In genomic region chr4:7939377-7940108, GRCh38 we compare ENCODE assay signal across 8 cellular contexts. TPM values are rescaled to one million over a fixed set of nuclear protein-coding genes. Genes with fewer than 3 reads are reported as not detected.
DNase-seq lines count a peak whose midpoint lies in the region; ATAC-seq and TF ChIP-seq lines count a peak whose summit lies in the region.

TSS of gene AFAP1 (minus strand) at chr4:7939861. CDS start at chr4:7872078, 67,783 bp downstream.

- H3K4me1 ChIP-seq in parathyroid adenoma (peaks cover 6% of the 10 kb centered on the region), testis (no peaks in the 10 kb centered on the region)

- H3K9me3 Mint-ChIP-seq in T-helper 1 cell treated with Interleukin-12 subunit alpha and Interleukin-12 subunit beta and Interleukin-4 antibody, amounts not matched to agents 30 μg/mL and 1 μg/mL, for 36 hours = no peaks in the 10 kb centered on the region

- H3K36me3 ChIP-seq in parathyroid adenoma (ENCODE audit: control insufficient read depth, insufficient read depth, low read length) (no peaks in the 10 kb centered on the region), testis (ENCODE audit: low read depth, missing control alignments) (no peaks in the 10 kb centered on the region)

- ATAC-seq in GM21723 (IDR thresholded peaks at IDR 0.05; ENCODE audit: unreplicated experiment) = peak; percentile 96

- TF ChIP-seq POLR2A in testis (IDR thresholded peaks at IDR 0.05) = no peak

- H3K27me3 ChIP-seq in parathyroid adenoma (ENCODE audit: control insufficient read depth, insufficient read depth, low read length) = no peaks in the 10 kb centered on the region
- no peaks in the 10 kb centered on the region for H3K27me3 ChIP-seq in testis

- H3K9me3 ChIP-seq in parathyroid adenoma (ENCODE audit: control insufficient read depth, low read length) (no peaks in the 10 kb centered on the region), testis (no peaks in the 10 kb centered on the region)

- H3K4me3 ChIP-seq in parathyroid adenoma (ENCODE audit: low read depth, low read length) (peak within 1 kb of the TSS; percentile 77), testis (peak within 1 kb of the TSS; percentile 75 to 86)

- H3K4me1 Mint-ChIP-seq in T-helper 1 cell treated with Interleukin-12 subunit alpha and Interleukin-12 subunit beta and Interleukin-4 antibody, amounts not matched to agents 30 μg/mL and 1 μg/mL, for 36 hours (ENCODE audit: low read depth) = peaks cover 13% of the 10 kb centered on the region

- TF ChIP-seq CTCF in parathyroid adenoma (IDR thresholded peaks at IDR 0.05) (no peak), testis (IDR thresholded peaks at IDR 0.05) (no peak)

- H3K36me3 Mint-ChIP-seq in T-helper 1 cell treated with Interleukin-12 subunit alpha and Interleukin-12 subunit beta and Interleukin-4 antibody, amounts not matched to agents 30 μg/mL and 1 μg/mL, for 36 hours (ENCODE audit: low read depth) = no peaks in the 10 kb centered on the region

- H3K27ac Mint-ChIP-seq in T-helper 1 cell treated with Interleukin-12 subunit alpha and Interleukin-12 subunit beta and Interleukin-4 antibody, amounts not matched to agents 30 μg/mL and 1 μg/mL, for 36 hours = no peak within 1 kb of the TSS

- DNase-seq in D341Med (ENCODE audit: low spot score) (peak; percentile 100), M059J (ENCODE audit: low read depth) (peak; percentile 80), cardiac septum (ENCODE audit: low spot score) (peak; percentile 95), testis (peak; percentile 91)

- H3K9ac ChIP-seq in parathyroid adenoma = peak within 1 kb of the TSS; percentile 29

- peak within 1 kb of the TSS; percentile 69 for H2AFZ ChIP-seq in parathyroid adenoma

- H3K79me2 ChIP-seq in parathyroid adenoma = peaks cover 5% of the 10 kb centered on the region

- peak within 1 kb of the TSS; percentile 23 for H3K4me3 Mint-ChIP-seq in T-helper 1 cell treated with Interleukin-12 subunit alpha and Interleukin-12 subunit beta and Interleukin-4 antibody, amounts not matched to agents 30 μg/mL and 1 μg/mL, for 36 hours

- H3K4me2 ChIP-seq in parathyroid adenoma (ENCODE audit: low read length) = peak within 1 kb of the TSS; percentile 87

- intact Hi-C loops in cardiac septum (cut with DNase I) = loop anchor here (5.0 kb wide), 1 partner anchor 132 kb away; no protein-coding TSS in a partner anchor
- intact Hi-C loops in testis (cut with DNase I; ENCODE audit: low total_unique reads) = no loop called here

- 0 to 1% (median 1%) methylated on average over 64 to 96 of the region's 96 CpGs for WGBS in adipose tissue, 3 donors
- WGBS in testis, 2 donors = 0% methylated on average over 2 to 44 of the region's 96 CpGs

- H3K27ac ChIP-seq in adipose tissue (ENCODE audit: low read depth, low read length) (peak within 1 kb of the TSS; percentile 69), parathyroid adenoma (peak within 1 kb of the TSS; percentile 88), testis (peak within 1 kb of the TSS; percentile 68 to 82)

- peaks cover 34% of the 10 kb centered on the region for H3K27me3 Mint-ChIP-seq in T-helper 1 cell treated with Interleukin-12 subunit alpha and Interleukin-12 subunit beta and Interleukin-4 antibody, amounts not matched to agents 30 μg/mL and 1 μg/mL, for 36 hours (ENCODE audit: low read depth)

RNA-seq across cellular contexts. Expression of gene AFAP1, which starts in this region (rescaled TPM):
- 38.8 and 53.8 TPM in 2 replicates for total RNA-seq in M059J (2014; rRNA removed; shearing (Covaris generic))
- 10 to 100 TPM in 2 of 3 donors, 1 to 10 TPM in 1; 3.4 to 11.8 (median 10.9) TPM for polyA plus RNA-seq in adipose tissue
- 8.7 TPM for total RNA-seq in cardiac septum
- total RNA-seq in testis = 10 to 100 TPM; 23.1 to 52.4 TPM
- polyA plus RNA-seq in testis (ENCODE audit: insufficient read depth, low read depth, low replicate concordance) = 51.4 TPM

Comparison
In these comparisons a context has a peak if more than half of its experiments do, and no peak if none do; other contexts are left out.
1. Peak in every context shown above with its lines: DNase-seq, ATAC-seq, H3K4me3 ChIP-seq and H3K27ac ChIP-seq.